In the genomic region with DNA sequence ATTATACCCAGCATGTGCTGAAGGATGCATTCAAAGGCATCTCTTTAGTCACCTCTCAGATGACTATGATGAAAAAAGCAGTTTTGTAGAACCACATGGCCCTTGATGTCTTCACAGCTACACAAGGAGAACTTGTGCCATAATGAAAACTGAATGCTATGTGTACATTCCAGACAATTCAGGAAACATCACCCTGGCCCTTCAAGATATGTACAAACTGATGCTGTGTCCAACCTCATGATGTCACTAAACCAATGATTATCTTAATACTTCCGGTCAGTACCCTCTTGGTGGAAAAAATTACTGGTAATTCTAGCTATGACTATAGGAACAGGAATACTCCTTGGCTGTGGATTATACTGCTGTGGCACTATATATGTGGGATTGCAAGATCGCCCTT, we compare ENCODE assay signal across 30 cellular contexts. TPM values are rescaled to one million over a fixed set of nuclear protein-coding genes. Genes with fewer than 3 reads are reported as not detected.
"Had no signal": no experiment of that assay in that cellular context is flagged by ENCODE, and none has a peak within 500 bp of the region (broad histone marks: within the 10 kb centered on the region; RNA-seq: fewer than 3 reads in every experiment).

No MANE protein-coding gene starts in this region.

- H3K9me3 Mint-ChIP-seq: activated B cell treated with CpG ODN at 0.5 μM for 24 hours; activated T-cell treated with anti-CD3 and anti-CD28 coated beads, Interleukin-2, amount 50 U/mL, for 24 hours; activated T-helper 2 cell treated with anti-CD3 and anti-CD28 coated beads, Interferon-gamma antibody, Interleukin-2, Interleukin-4, amounts not matched to agents 10 μg/mL and 5 μg/mL and 100 μg/mL, durations not matched to agents 14 hours and 24 hours and 36 hours; central memory CD8-positive, alpha-beta T cell; nephron; T-cell; T-helper 2 cell treated with Interferon-gamma antibody and Interleukin-4, amounts not matched to agents 5 μg/mL and 100 μg/mL, for 36 hours had no signal

- H3K4me1 Mint-ChIP-seq: activated B cell treated with CpG ODN at 0.5 μM for 24 hours; activated CD4-positive, alpha-beta T cell treated with anti-CD3 and anti-CD28 coated beads for 36 hours; central memory CD8-positive, alpha-beta T cell; nephron; T-cell had no signal

- ATAC-seq: activated CD4-positive, alpha-beta T cell treated with anti-CD3 and anti-CD28 coated beads for 36 hours; stimulated activated naive CD8-positive, alpha-beta T cell treated with anti-CD3 and anti-CD28 coated beads, Interleukin-15, Interleukin-2, amounts not matched to agents 100 U/mL and 50 U/mL, for 24 hours; T-cell had no signal

- H3K27me3 Mint-ChIP-seq: activated B cell treated with CpG ODN at 0.5 μM for 24 hours; activated CD4-positive, alpha-beta T cell treated with anti-CD3 and anti-CD28 coated beads for 36 hours; activated naive CD8-positive, alpha-beta T cell; activated T-cell treated with anti-CD3 and anti-CD28 coated beads, Interleukin-2, amount 50 U/mL, for 24 hours; central memory CD8-positive, alpha-beta T cell; T-cell had no signal

- H3K27ac Mint-ChIP-seq: activated B cell treated with CpG ODN at 0.5 μM for 24 hours; activated CD4-positive, alpha-beta T cell treated with anti-CD3 and anti-CD28 coated beads for 36 hours; activated naive CD8-positive, alpha-beta T cell; activated T-cell treated with anti-CD3 and anti-CD28 coated beads, Interleukin-2, amount 50 U/mL, for 24 hours; activated T-helper 2 cell treated with anti-CD3 and anti-CD28 coated beads, Interferon-gamma antibody, Interleukin-2, Interleukin-4, amounts not matched to agents 10 μg/mL and 5 μg/mL and 100 μg/mL, durations not matched to agents 14 hours and 24 hours and 36 hours; nephron; T-cell; T-helper 2 cell treated with Interferon-gamma antibody and Interleukin-4, amounts not matched to agents 5 μg/mL and 100 μg/mL, for 36 hours had no signal

- DNase-seq: activated B cell treated with CpG ODN at 0.5 μM for 24 hours; activated CD4-positive, alpha-beta T cell treated with anti-CD3 and anti-CD28 coated beads for 36 hours; activated CD4-positive, alpha-beta T cell treated with anti-CD3 and anti-CD28 coated beads, Interleukin-2, amount 50 U/mL, for 4 hours; activated CD8-positive, alpha-beta memory T cell treated with anti-CD3 and anti-CD28 coated beads for 24 hours; activated CD8-positive, alpha-beta memory T cell treated with anti-CD3 and anti-CD28 coated beads, Interleukin-2, amount 50 U/mL, for 4 hours; activated naive CD4-positive, alpha-beta T cell; activated T-cell treated with anti-CD3 and anti-CD28 coated beads, Interleukin-2, amount 50 U/mL, for 24 hours; colonic mucosa; glutamatergic neuron; hippocampal formation; right cardiac atrium; stimulated activated CD4-positive, alpha-beta T cell treated with anti-CD3 and anti-CD28 coated beads, Interleukin-12 subunit alpha, Interleukin-12 subunit beta, amount 100 ng/mL, for 4 hours; stimulated activated CD4-positive, alpha-beta T cell treated with anti-CD3 and anti-CD28 coated beads, Interleukin-4, amount 100 ng/mL, for 4 hours; stimulated activated naive CD8-positive, alpha-beta T cell treated with anti-CD3 and anti-CD28 coated beads, Interleukin-15, Interleukin-2, amounts not matched to agents 100 U/mL and 50 U/mL, for 24 hours; T-cell; upper lobe of left lung had no signal

- H3K4me3 Mint-ChIP-seq: activated B cell treated with CpG ODN at 0.5 μM for 24 hours; activated CD4-positive, alpha-beta T cell treated with anti-CD3 and anti-CD28 coated beads for 36 hours; activated naive CD8-positive, alpha-beta T cell; activated T-cell treated with anti-CD3 and anti-CD28 coated beads, Interleukin-2, amount 50 U/mL, for 24 hours; central memory CD8-positive, alpha-beta T cell; nephron; T-cell; T-helper 2 cell treated with Interferon-gamma antibody and Interleukin-4, amounts not matched to agents 5 μg/mL and 100 μg/mL, for 36 hours had no signal

RNA-seq across cellular contexts. Expression of a gene that starts 24.1 kb away (rescaled TPM):
- total RNA-seq: activated B cell treated with CpG ODN at 0.5 μM for 24 hours; activated CD4-positive, alpha-beta T cell treated with anti-CD3 and anti-CD28 coated beads for 36 hours; activated T-helper 2 cell treated with anti-CD3 and anti-CD28 coated beads, Interferon-gamma antibody, Interleukin-2, Interleukin-4, amounts not matched to agents 10 μg/mL and 5 μg/mL and 100 μg/mL, durations not matched to agents 14 hours and 24 hours and 36 hours; adrenal gland; ascending aorta; colonic mucosa; frontal cortex; liver; mononuclear cell; myocyte; pulmonary artery endothelial cell; right cardiac atrium; skeletal muscle tissue; subcutaneous adipose tissue; T-cell; upper lobe of left lung had no signal
